7 cellular contexts compared by ENCODE assay signal in the genomic region with DNA sequence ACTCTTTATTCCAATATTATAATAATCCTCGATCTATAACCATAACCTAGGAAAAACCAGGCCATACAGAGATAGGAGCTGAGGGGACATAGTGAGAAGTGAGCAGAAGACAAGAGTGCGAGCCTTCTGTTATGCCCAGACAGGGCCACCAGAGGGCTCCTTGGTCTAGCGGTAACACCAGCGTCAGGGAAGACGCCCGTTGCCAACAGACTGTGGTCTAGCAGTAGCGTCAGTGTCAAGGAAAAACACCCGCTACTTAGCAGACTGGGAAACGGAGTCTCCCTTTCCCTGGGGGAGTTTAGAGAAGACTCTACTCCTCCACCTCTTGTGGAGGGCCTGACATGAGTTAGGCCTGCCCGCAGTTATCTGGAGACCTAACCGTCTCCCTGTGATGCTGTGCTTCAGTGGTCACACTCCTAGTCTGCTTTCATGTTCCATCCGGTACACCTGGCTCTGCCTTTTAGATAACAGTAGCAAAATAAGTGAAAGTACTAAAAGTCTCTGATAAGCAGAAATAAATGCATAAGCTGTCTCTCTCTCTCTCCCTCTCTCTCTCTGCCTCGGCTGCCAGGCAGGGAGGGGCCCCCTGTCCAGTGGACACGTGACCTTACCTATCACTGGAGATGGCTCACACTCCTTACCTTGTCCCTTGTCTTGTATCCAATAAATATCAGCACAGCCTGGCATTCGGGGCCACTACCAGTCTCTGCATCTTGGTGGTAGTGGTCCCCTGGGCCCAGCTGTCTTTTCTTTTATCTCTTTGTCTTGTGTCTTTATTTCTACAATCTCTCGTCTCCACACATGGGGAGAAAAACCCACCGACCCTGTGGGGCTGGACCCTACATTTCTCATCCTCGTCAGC.
DNase-seq lines count a peak whose midpoint lies in the region; ATAC-seq and TF ChIP-seq lines count a peak whose summit lies in the region.
"Not testable (repeated sequence)": the region's sequence is repeated elsewhere in the genome, so short reads cannot be mapped to it uniquely, and the experiment has no call there.

No MANE protein-coding gene starts in this region.

- H3K9me3 ChIP-seq in neural progenitor cell (ENCODE audit: low read depth) = peaks cover 19% of the 10 kb centered on the region

- not testable (repeated sequence) for H4K20me1 ChIP-seq in neural progenitor cell (ENCODE audit: low read depth)

- not testable (repeated sequence) for H2AFZ ChIP-seq in neural progenitor cell (replicated peaks)

- not testable (repeated sequence) for H3K4me1 ChIP-seq in neural progenitor cell

- H3K4me3 ChIP-seq in GM12875 (ENCODE audit: low read depth, low read length); cardiac fibroblast (replicated peaks in 1 of 2; ENCODE audit: low read depth in 2 of 2, low read length in 2 of 2); fibroblast of villous mesenchyme (ENCODE audit: low read depth, low read length); neural progenitor cell: not testable (repeated sequence)

- H3K4me1 Mint-ChIP-seq in WTC11, neural progenitor cell: not testable (repeated sequence)

- POLR2A ChIA-PET in WTC11 (lab: Charles Lee) = not testable (repeated sequence)

- H3K27ac Mint-ChIP-seq in WTC11, neural progenitor cell: not testable (repeated sequence)

- H3K4me2 ChIP-seq in neural progenitor cell = not testable (repeated sequence)

- not testable (repeated sequence) for H3K4me3 Mint-ChIP-seq in WTC11, neural progenitor cell

- not testable (repeated sequence) for H3K79me2 ChIP-seq in neural progenitor cell (ENCODE audit: low read depth)

- CTCF ChIA-PET in WTC11 (lab: Charles Lee) = interaction anchor here (0.6 to 7.9 kb wide), 5 partner anchors 9 to 354 kb away, joined by 3 to 55 read pairs (median 6); no protein-coding TSS in a partner anchor

- not testable (repeated sequence) for H3F3A ChIP-seq in neural progenitor cell (ENCODE audit: low read depth)

- DNase-seq in NAMALWA (ENCODE audit: low spot score) = peak; percentile 27
- peak; percentile 64 for DNase-seq in WTC11 (ENCODE audit: low spot score)
- not testable (repeated sequence) for DNase-seq in cardiac fibroblast (ENCODE audit: low read depth in 2 of 2); fibroblast of villous mesenchyme (ENCODE audit: low read depth); neural progenitor cell (ENCODE audit: low spot score)

- H3K27me3 ChIP-seq in neural progenitor cell = not testable (repeated sequence)

- H3K36me3 Mint-ChIP-seq in WTC11 = peaks cover 42% of the 10 kb centered on the region
- H3K36me3 Mint-ChIP-seq in neural progenitor cell = not testable (repeated sequence)

- TF ChIP-seq CTCF in C4-2B (conservative IDR thresholded peaks at IDR 0.05) (peak; percentile 57), GM12875 (IDR thresholded peaks at IDR 0.05; ENCODE audit: borderline replicate concordance, insufficient read depth, low read depth, low read length) (peak; percentile 44; the same call in 1 of the 2 replicates), WTC11 (IDR thresholded peaks at IDR 0.05) (peak; percentile 35), cardiac fibroblast (IDR thresholded peaks at IDR 0.05; ENCODE audit: low read depth, low read length) (peak; percentile 13), fibroblast of villous mesenchyme (IDR thresholded peaks at IDR 0.05; ENCODE audit: insufficient read depth, low read depth, low read length) (peak; percentile 16), neural progenitor cell (IDR thresholded peaks at IDR 0.05) (peak; percentile 27)

- not testable (repeated sequence) for H3K9ac ChIP-seq in neural progenitor cell

- H3K27ac ChIP-seq in C4-2B, neural progenitor cell: not testable (repeated sequence)

- H3K9me3 Mint-ChIP-seq in WTC11 (peaks cover 60% of the 10 kb centered on the region), neural progenitor cell (peaks cover 22% of the 10 kb centered on the region)

- not testable (repeated sequence) for H3K27me3 Mint-ChIP-seq in WTC11 (ENCODE audit: low read depth); neural progenitor cell (ENCODE audit: insufficient read depth, low read depth)

- ATAC-seq in WTC11 = not testable (repeated sequence)

- H3K36me3 ChIP-seq in neural progenitor cell = not testable (repeated sequence)
